10 cellular contexts compared by ENCODE assay signal in genomic region chr3:69091389-69092029, GRCh38. TPM values are rescaled to one million over a fixed set of nuclear protein-coding genes. Genes with fewer than 3 reads are reported as not detected.
A peak's percentile ranks its signal among the peaks of the same experiment; 100 is the strongest.
DNase-seq lines count a peak whose midpoint lies in the region; ATAC-seq and TF ChIP-seq lines count a peak whose summit lies in the region.
"Had no signal": no experiment of that assay in that cellular context is flagged by ENCODE, and none has a peak within 500 bp of the region (broad histone marks: within the 10 kb centered on the region; RNA-seq: fewer than 3 reads in every experiment).

No MANE protein-coding gene starts in this region.

- no peaks in the 10 kb centered on the region for H3K27me3 Mint-ChIP-seq in central memory CD8-positive, alpha-beta T cell

- H3K4me3 ChIP-seq in GM12865 (ENCODE audit: low read depth, low read length) (peak overlapping the region; percentile 40), HL-60 (replicated peaks; ENCODE audit: insufficient read depth, low read length) (no peak overlapping the region), psoas muscle (peak overlapping the region; percentile 6)

- H3K4me3 Mint-ChIP-seq in central memory CD8-positive, alpha-beta T cell, result peak overlapping the region; percentile 93

- ATAC-seq in central memory CD8-positive, alpha-beta T cell (replicated peaks; ENCODE audit: extremely low read depth, poor library complexity, severe bottlenecking), result no peak
- ATAC-seq in psoas muscle, result no peak
- no peak for ATAC-seq in HG03571 (IDR thresholded peaks at IDR 0.05; ENCODE audit: unreplicated experiment)

- H3K9me3 Mint-ChIP-seq in central memory CD8-positive, alpha-beta T cell, result no peaks in the 10 kb centered on the region

- no peaks in the 10 kb centered on the region for H3K9me3 ChIP-seq in psoas muscle

- peak overlapping the region; percentile 72 for H3K27ac ChIP-seq in HL-60 (replicated peaks)
- peak overlapping the region; percentile 98 for H3K27ac ChIP-seq in psoas muscle

- H3K27me3 ChIP-seq in HL-60 (ENCODE audit: insufficient read depth, poor library complexity, severe bottlenecking) (no peaks in the 10 kb centered on the region), psoas muscle (ENCODE audit: insufficient read depth in 3 of 3, low read length in 2 of 3) (no peaks in the 10 kb centered on the region)

- 43 to 47% (median 44%) methylated on average over 5 of the region's 5 CpGs for WGBS in psoas muscle, 3 donors

- peaks cover 5 to 14% of the 10 kb centered on the region in 2 donors for H3K36me3 ChIP-seq in psoas muscle (ENCODE audit: insufficient read depth in 1 of 2, low read depth in 1 of 2)

- DNase-seq in GM12865 (ENCODE audit: low read depth) (peak; percentile 5), HL-60 (ENCODE audit: low read depth in 1 of 2, low spot score in 1 of 2) (no peak), psoas muscle (no peak), occipital lobe (lab: John Stamatoyannopoulos, UW) (no peak), NAMALWA (ENCODE audit: low spot score) (no peak)
- no peak for DNase-seq in central memory CD8-positive, alpha-beta T cell (ENCODE audit: low spot score in 2 of 2)
- DNase-seq in effector CD8-positive, alpha-beta T cell (lab: John Stamatoyannopoulos, UW), result no peak
- DNase-seq: NCI-H2171 had no signal

- TF ChIP-seq CTCF in GM12865 (IDR thresholded peaks at IDR 0.05; ENCODE audit: insufficient read depth, low read depth, low read length, missing control alignments) (no peak), HL-60 (IDR thresholded peaks at IDR 0.05; ENCODE audit: insufficient read depth, low read length) (no peak), psoas muscle (IDR thresholded peaks at IDR 0.05) (no peak)

- peaks cover 70% of the 10 kb centered on the region for H3K4me1 Mint-ChIP-seq in central memory CD8-positive, alpha-beta T cell

- H3K27ac Mint-ChIP-seq in central memory CD8-positive, alpha-beta T cell (ENCODE audit: low read depth), result peak overlapping the region; percentile 95

- intact Hi-C loops in psoas muscle (cut with DNase I), result no loop called here

- H3K4me1 ChIP-seq in psoas muscle, result peaks cover 97% of the 10 kb centered on the region

- peaks cover 35% of the 10 kb centered on the region for H3K36me3 Mint-ChIP-seq in central memory CD8-positive, alpha-beta T cell (ENCODE audit: insufficient read depth)

RNA-seq across cellular contexts. Expression of gene ARL6IP5, which starts 6.8 kb away (rescaled TPM):
- total RNA-seq in psoas muscle (100 to 1,000 TPM; 121 to 191 (median 156) TPM), occipital lobe (63.5 TPM)
- polyA plus RNA-seq in psoas muscle, result 100 to 1,000 TPM in 2 of 3 donors, 10 to 100 TPM in 1; 82.1 to 171 (median 146) TPM

RNA-seq across cellular contexts. Expression of gene UBA3, which starts 11.3 kb away (rescaled TPM):
- total RNA-seq in psoas muscle, result 10 to 100 TPM; 32.7 to 44.6 (median 42.3) TPM
- 10 to 100 TPM; 20.5 to 59.3 (median 29.5) TPM for polyA plus RNA-seq in psoas muscle
- 103 TPM for total RNA-seq in occipital lobe

RNA-seq across cellular contexts. Expression of gene LMOD3, which starts 30.9 kb away (rescaled TPM):
- total RNA-seq in psoas muscle (100 to 1,000 TPM; 127 to 258 (median 174) TPM), occipital lobe (0.16 TPM)
- 100 to 1,000 TPM in 2 of 3 donors, 1 to 10 TPM in 1; 9.0 to 133 (median 129) TPM for polyA plus RNA-seq in psoas muscle
- total RNA-seq: fibroblast of villous mesenchyme had no signal

RNA-seq across cellular contexts. Expression of gene TMF1, which starts 39.4 kb away (rescaled TPM):
- total RNA-seq in psoas muscle (10 to 100 TPM; 23.0 to 31.5 (median 29.3) TPM), occipital lobe (41.6 TPM)
- 10 to 100 TPM in 2 of 3 donors, 1 to 10 TPM in 1; 6.7 to 25.9 (median 10.1) TPM for polyA plus RNA-seq in psoas muscle

Comparison
In these comparisons a context has a peak if more than half of its experiments do, and no peak if none do; other contexts are left out.
1. RNA of gene LMOD3, which starts 30.9 kb away (total RNA-seq): 127 to 258 TPM in psoas muscle; 0.16 TPM in occipital lobe (single experiment); every median in the first group is over 100 times any median in the second.